20 cellular contexts compared by ENCODE assay signal in the genomic region with DNA sequence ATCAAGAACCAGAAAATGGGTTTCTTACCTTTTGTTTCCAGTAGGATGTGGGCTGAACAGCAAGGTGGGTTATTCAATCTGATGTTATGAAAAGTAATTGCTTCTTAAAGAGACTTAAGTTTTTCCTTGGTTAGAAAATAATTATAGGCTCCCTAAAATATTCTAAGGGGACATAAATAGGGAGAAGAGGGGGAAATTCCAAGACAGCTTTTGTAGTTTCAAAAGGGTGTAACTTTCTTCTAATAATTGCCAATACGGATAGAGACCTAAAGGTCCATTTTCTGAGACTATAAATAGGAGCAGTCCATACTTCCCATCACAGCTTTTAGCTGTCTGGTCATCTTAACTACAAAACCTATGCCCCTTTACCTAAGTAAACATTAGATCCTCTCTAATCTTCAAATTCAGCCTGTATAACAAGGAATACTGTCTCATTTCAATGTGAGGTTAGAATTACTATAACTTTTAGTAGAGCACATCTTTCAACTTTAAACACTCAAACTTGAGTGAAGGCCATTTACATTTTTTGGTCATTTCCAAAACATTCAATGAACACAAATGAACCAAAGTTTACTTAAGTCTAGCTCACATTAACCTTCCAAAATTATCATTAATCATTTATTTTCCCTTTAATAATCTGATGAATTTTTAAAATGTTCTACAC. TPM values are rescaled to one million over a fixed set of nuclear protein-coding genes. Genes with fewer than 3 reads are reported as not detected.
A peak's percentile ranks its signal among the peaks of the same experiment; 100 is the strongest.
DNase-seq lines count a peak whose midpoint lies in the region; ATAC-seq, FAIRE-seq and TF ChIP-seq lines count a peak whose summit lies in the region.
"Had no signal": no experiment of that assay in that cellular context is flagged by ENCODE, and none has a peak within 500 bp of the region (broad histone marks: within the 10 kb centered on the region; RNA-seq: fewer than 3 reads in every experiment).

No MANE protein-coding gene starts in this region.

- peak overlapping the region; percentile 59 for H3K27ac Mint-ChIP-seq in activated CD4-positive, alpha-beta T cell treated with anti-CD3 and anti-CD28 coated beads for 36 hours

- peaks cover 58% of the 10 kb centered on the region for H3K79me2 ChIP-seq in fibroblast of lung (ENCODE audit: control insufficient read depth, insufficient read depth, low read length)

- H3K4me2 ChIP-seq in fibroblast of lung (ENCODE audit: extremely low read depth, insufficient read depth, low read length) = peak overlapping the region; percentile 7

- no peak for FAIRE-seq in D721Med (lab: Jason Lieb, UNC)

- in situ Hi-C loops in GM18951 (cut with MboI; ENCODE audit: low sequenced_read_pairs, unreplicated experiment) = loop anchor here (10.0 kb wide), 1 partner anchor 107 kb away; no protein-coding TSS in a partner anchor

- H3K4me1 Mint-ChIP-seq in activated CD4-positive, alpha-beta T cell treated with anti-CD3 and anti-CD28 coated beads for 36 hours = peaks cover 81% of the 10 kb centered on the region

- intact Hi-C loops in activated CD4-positive, alpha-beta T cell treated with anti-CD3 and anti-CD28 coated beads for 36 hours (cut with DNase I, micrococcal nuclease) = no loop called here

- H2AFZ ChIP-seq in fibroblast of lung (ENCODE audit: low read length) = no peak overlapping the region

- H3K36me3 Mint-ChIP-seq in activated CD4-positive, alpha-beta T cell treated with anti-CD3 and anti-CD28 coated beads for 36 hours (ENCODE audit: low read depth) = peaks cover 80% of the 10 kb centered on the region

- H3K9me3 ChIP-seq in SK-N-MC (ENCODE audit: low read depth, low read length) (no peaks in the 10 kb centered on the region), fibroblast of lung (ENCODE audit: control insufficient read depth, insufficient read depth, low read depth, low read length) (no peaks in the 10 kb centered on the region)
- H3K9me3 ChIP-seq: left ventricle myocardium inferior, testis had no signal

- no peak for DNase-seq in activated CD4-positive, alpha-beta T cell treated with anti-CD3 and anti-CD28 coated beads for 36 hours
- DNase-seq in activated CD4-positive, alpha-beta T cell treated with anti-CD3 and anti-CD28 coated beads for 48 hours = no peak
- DNase-seq in SK-N-MC (ENCODE audit: low read depth, low spot score) (no peak), fibroblast of lung (ENCODE audit: low read depth in 2 of 2) (no peak), D721Med (ENCODE audit: insufficient read length, low spot score) (no peak), omental fat pad (ENCODE audit: low spot score) (no peak), NCI-H1436 (lab: John Stamatoyannopoulos, UW) (no peak)
- DNase-seq: activated CD4-positive, alpha-beta T cell treated with anti-CD3 and anti-CD28 coated beads, Interleukin-2, amount 50 U/mL, for 4 hours; activated gamma-delta T cell; brain microvascular endothelial cell; foreskin fibroblast; left ventricle myocardium inferior; naive B cell; NCI-H1930; NCI-H69; retina; Right ventricle myocardium superior; T1000; testis had no signal

- no peak for TF ChIP-seq CTCF in fibroblast of lung (conservative IDR thresholded peaks at IDR 0.05 in 1 of 2, IDR thresholded peaks at IDR 0.05 in 1 of 2; ENCODE audit: low read depth in 1 of 2, low read length in 2 of 2)
- no peak for TF ChIP-seq CTCF in D721Med (IDR thresholded peaks at IDR 0.05; ENCODE audit: insufficient read depth, missing control alignments)
- TF ChIP-seq CTCF in omental fat pad (IDR thresholded peaks at IDR 0.05) = no peak

- no peaks in the 10 kb centered on the region for H3K9me3 Mint-ChIP-seq in activated CD4-positive, alpha-beta T cell treated with anti-CD3 and anti-CD28 coated beads for 36 hours (ENCODE audit: low read depth)
- H3K9me3 Mint-ChIP-seq: naive B cell had no signal

- peaks cover 14% of the 10 kb centered on the region for H3K4me1 ChIP-seq in fibroblast of lung (ENCODE audit: control insufficient read depth, extremely low read depth, insufficient read depth, low read length)

- H3K27me3 Mint-ChIP-seq in activated CD4-positive, alpha-beta T cell treated with anti-CD3 and anti-CD28 coated beads for 36 hours = no peaks in the 10 kb centered on the region
- H3K27me3 Mint-ChIP-seq: naive B cell had no signal

- H3K27me3 ChIP-seq in fibroblast of lung (ENCODE audit: control insufficient read depth, insufficient read depth, low read length) = no peaks in the 10 kb centered on the region
- H3K27me3 ChIP-seq: brain microvascular endothelial cell, testis had no signal

- H3K9ac ChIP-seq in SK-N-MC (ENCODE audit: insufficient read length) (no peak overlapping the region), fibroblast of lung (ENCODE audit: insufficient read depth, low read length) (no peak overlapping the region)

- peak overlapping the region; percentile 61 for H3K27ac ChIP-seq in SK-N-MC
- no peak overlapping the region for H3K27ac ChIP-seq in fibroblast of lung (ENCODE audit: insufficient read depth, low read length)
- H3K27ac ChIP-seq: brain microvascular endothelial cell, left ventricle myocardium inferior, testis had no signal

- H3K36me3 ChIP-seq in SK-N-MC (ENCODE audit: insufficient read depth, low read length) (peaks cover 100% of the 10 kb centered on the region), fibroblast of lung (ENCODE audit: control insufficient read depth, insufficient read depth, low read length) (peaks cover 13% of the 10 kb centered on the region)

- CTCF ChIA-PET in activated CD4-positive, alpha-beta T cell treated with anti-CD3 and anti-CD28 coated beads for 36 hours (lab: Charles Lee) = interaction anchor here (0.9 to 15.7 kb wide), 9 partner anchors 12 to 236 kb away, joined by 3 to 249 read pairs (median 7); partner anchors contain the start of genes MRPS23 and VEZF1

- peaks cover 7% of the 10 kb centered on the region for H4K20me1 ChIP-seq in fibroblast of lung (ENCODE audit: control insufficient read depth, extremely low read depth, insufficient read depth, low read length)

- POLR2A ChIA-PET in activated CD4-positive, alpha-beta T cell treated with anti-CD3 and anti-CD28 coated beads for 36 hours (lab: Charles Lee) = interaction anchor here (0.7 to 1.7 kb wide), 3 partner anchors 15 to 81 kb away, joined by 3 to 6 read pairs (median 3); no protein-coding TSS in a partner anchor

- H3K4me3 ChIP-seq in SK-N-MC = no peak overlapping the region
- no peak overlapping the region for H3K4me3 ChIP-seq in fibroblast of lung (replicated peaks in 1 of 4; ENCODE audit: control extremely low read depth in 1 of 4, insufficient read depth in 1 of 4, low read depth in 3 of 4, low read length in 4 of 4)
- H3K4me3 ChIP-seq: left ventricle myocardium inferior, testis had no signal

- H3K4me3 Mint-ChIP-seq in activated CD4-positive, alpha-beta T cell treated with anti-CD3 and anti-CD28 coated beads for 36 hours = no peak overlapping the region

- peak; percentile 19 for TF ChIP-seq POLR2A in GM18951 (IDR thresholded peaks at IDR 0.05; ENCODE audit: extremely low read depth, insufficient read depth, insufficient read length)

- ATAC-seq in activated CD4-positive, alpha-beta T cell treated with anti-CD3 and anti-CD28 coated beads for 36 hours = no peak
- ATAC-seq in omental fat pad (ENCODE audit: low FRiP score) = no peak

RNA-seq across cellular contexts. Expression of gene SRSF1, which starts 5.5 kb away (rescaled TPM):
- 100 to 1,000 TPM; 271 to 368 TPM for total RNA-seq in activated CD4-positive, alpha-beta T cell treated with anti-CD3 and anti-CD28 coated beads for 36 hours
- 242 and 307 TPM in 2 replicates for total RNA-seq in fibroblast of lung
- 191 and 218 TPM in 2 replicates for polyA plus RNA-seq in fibroblast of lung
- 194 and 232 TPM in 2 replicates for polyA plus RNA-seq in fibroblast of lung (2012)
- polyA minus RNA-seq in fibroblast of lung (ENCODE audit: low replicate concordance) = 161 and 172 TPM in 2 replicates
- 100 to 1,000 TPM; 181 to 274 (median 182) TPM for total RNA-seq in omental fat pad

RNA-seq across cellular contexts. Expression of gene VEZF1, which starts 13.5 kb away (rescaled TPM):
- total RNA-seq in activated CD4-positive, alpha-beta T cell treated with anti-CD3 and anti-CD28 coated beads for 36 hours = 10 to 100 TPM; 21.3 to 26.3 TPM
- 37.0 and 51.2 TPM in 2 replicates for total RNA-seq in fibroblast of lung
- polyA plus RNA-seq in fibroblast of lung = 43.9 and 44.3 TPM in 2 replicates
- 38.7 and 41.8 TPM in 2 replicates for polyA plus RNA-seq in fibroblast of lung (2012)
- polyA minus RNA-seq in fibroblast of lung (ENCODE audit: low replicate concordance) = 49.9 and 57.0 TPM in 2 replicates
- total RNA-seq in omental fat pad = 10 to 100 TPM; 45.1 to 50.6 (median 47.6) TPM

RNA-seq across cellular contexts. Expression of gene CUEDC1, which starts 46.4 kb away (rescaled TPM):
- total RNA-seq in activated CD4-positive, alpha-beta T cell treated with anti-CD3 and anti-CD28 coated beads for 36 hours = under 1 TPM in 1 of 2 experiments, not detected in 1; 0.14 TPM
- 6.2 and 11.9 TPM in 2 replicates for total RNA-seq in fibroblast of lung
- 25.6 and 34.9 TPM in 2 replicates for polyA plus RNA-seq in fibroblast of lung
- polyA plus RNA-seq in fibroblast of lung (2012) = 26.6 and 35.9 TPM in 2 replicates
- polyA minus RNA-seq in fibroblast of lung (ENCODE audit: low replicate concordance) = 25.6 and 37.1 TPM in 2 replicates
- total RNA-seq in omental fat pad = 10 to 100 TPM; 17.1 to 25.7 (median 22.1) TPM
